ENCODE assay signal across 1 cellular context in the genomic region with DNA sequence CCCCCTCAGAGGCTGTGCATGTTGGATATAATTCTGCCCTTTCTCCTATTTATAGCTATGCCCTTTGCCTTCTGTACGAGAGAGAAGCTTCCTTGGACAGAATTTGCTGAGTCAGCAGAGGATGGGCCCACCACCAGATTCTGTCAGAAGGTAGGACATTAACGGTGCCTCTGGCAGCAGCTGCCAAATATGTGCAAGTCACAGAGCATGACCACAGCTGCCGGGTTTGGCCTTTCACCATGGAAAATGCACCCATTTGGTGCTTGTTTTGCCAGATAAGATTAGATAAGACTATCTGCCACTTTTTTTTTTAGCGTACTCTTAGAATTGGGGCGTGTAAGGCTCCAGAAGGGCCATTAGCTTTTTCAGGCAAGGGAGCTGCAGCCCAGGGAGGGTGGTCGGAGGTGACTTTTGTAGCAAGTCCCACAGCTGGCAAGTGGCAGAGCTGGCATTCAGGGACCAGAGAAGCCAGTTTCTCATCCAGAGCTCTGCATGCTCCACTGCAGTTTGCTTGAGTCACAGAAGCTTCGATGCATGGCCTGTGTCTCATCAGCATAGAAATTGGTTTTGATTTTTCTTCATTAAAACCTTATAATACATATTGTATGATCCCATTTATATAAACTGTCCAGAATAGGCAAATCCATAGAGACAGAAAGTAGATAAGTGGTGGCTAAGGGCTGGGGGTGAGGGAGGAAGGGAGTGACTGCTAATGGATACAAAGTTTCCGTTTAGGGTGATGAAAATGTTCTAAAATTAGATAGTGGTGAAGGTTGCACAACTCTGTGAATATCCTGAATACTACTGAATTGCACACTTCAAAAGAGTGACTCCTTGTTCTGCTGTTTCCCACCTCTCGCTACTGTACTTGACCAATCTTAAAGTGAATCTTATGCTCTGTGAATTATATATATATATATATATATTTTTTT.
TF ChIP-seq lines count a peak whose summit lies in the region.

No MANE protein-coding gene starts in this region.

TF ChIP-seq in K562, 482 proteins besides CTCF, POLR2A, EP300 and RAD21 (continued from another document and continues in another):
- TF ChIP-seq, protein P1, sequence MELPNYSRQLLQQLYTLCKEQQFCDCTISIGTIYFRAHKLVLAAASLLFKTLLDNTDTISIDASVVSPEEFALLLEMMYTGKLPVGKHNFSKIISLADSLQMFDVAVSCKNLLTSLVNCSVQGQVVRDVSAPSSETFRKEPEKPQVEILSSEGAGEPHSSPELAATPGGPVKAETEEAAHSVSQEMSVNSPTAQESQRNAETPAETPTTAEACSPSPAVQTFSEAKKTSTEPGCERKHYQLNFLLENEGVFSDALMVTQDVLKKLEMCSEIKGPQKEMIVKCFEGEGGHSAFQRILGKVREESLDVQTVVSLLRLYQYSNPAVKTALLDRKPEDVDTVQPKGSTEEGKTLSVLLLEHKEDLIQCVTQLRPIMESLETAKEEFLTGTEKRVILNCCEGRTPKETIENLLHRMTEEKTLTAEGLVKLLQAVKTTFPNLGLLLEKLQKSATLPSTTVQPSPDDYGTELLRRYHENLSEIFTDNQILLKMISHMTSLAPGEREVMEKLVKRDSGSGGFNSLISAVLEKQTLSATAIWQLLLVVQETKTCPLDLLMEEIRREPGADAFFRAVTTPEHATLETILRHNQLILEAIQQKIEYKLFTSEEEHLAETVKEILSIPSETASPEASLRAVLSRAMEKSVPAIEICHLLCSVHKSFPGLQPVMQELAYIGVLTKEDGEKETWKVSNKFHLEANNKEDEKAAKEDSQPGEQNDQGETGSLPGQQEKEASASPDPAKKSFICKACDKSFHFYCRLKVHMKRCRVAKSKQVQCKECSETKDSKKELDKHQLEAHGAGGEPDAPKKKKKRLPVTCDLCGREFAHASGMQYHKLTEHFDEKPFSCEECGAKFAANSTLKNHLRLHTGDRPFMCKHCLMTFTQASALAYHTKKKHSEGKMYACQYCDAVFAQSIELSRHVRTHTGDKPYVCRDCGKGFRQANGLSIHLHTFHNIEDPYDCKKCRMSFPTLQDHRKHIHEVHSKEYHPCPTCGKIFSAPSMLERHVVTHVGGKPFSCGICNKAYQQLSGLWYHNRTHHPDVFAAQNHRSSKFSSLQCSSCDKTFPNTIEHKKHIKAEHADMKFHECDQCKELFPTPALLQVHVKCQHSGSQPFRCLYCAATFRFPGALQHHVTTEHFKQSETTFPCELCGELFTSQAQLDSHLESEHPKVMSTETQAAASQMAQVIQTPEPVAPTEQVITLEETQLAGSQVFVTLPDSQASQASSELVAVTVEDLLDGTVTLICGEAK (IDR thresholded peaks at IDR 0.05) = no peak
- TF ChIP-seq, protein P1 (CRISPR knock-in tag; IDR thresholded peaks at IDR 0.05) = no peak
- TF ChIP-seq, protein P2, sequence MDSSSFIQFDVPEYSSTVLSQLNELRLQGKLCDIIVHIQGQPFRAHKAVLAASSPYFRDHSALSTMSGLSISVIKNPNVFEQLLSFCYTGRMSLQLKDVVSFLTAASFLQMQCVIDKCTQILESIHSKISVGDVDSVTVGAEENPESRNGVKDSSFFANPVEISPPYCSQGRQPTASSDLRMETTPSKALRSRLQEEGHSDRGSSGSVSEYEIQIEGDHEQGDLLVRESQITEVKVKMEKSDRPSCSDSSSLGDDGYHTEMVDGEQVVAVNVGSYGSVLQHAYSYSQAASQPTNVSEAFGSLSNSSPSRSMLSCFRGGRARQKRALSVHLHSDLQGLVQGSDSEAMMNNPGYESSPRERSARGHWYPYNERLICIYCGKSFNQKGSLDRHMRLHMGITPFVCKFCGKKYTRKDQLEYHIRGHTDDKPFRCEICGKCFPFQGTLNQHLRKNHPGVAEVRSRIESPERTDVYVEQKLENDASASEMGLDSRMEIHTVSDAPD (CRISPR knock-in tag; IDR thresholded peaks at IDR 0.05) = peak; percentile 99
- TF ChIP-seq CBFA2T2 (conservative IDR thresholded peaks at IDR 0.05) (peak; percentile 30; the same call in 1 of the 2 replicates), YBX1 (IDR thresholded peaks at IDR 0.05) (no peak), ZSCAN29 (IDR thresholded peaks at IDR 0.05) (no peak), ZC3H4 (CRISPR knock-in tag; IDR thresholded peaks at IDR 0.05; ENCODE audit: borderline replicate concordance) (no peak), ETV1 (tag; conservative IDR thresholded peaks at IDR 0.05; ENCODE audit: low read depth) (peak; percentile 66), MAFK (IDR thresholded peaks at IDR 0.05; ENCODE audit: low read length) (peak; percentile 100), RAD51 (IDR thresholded peaks at IDR 0.05; ENCODE audit: borderline replicate concordance, low read depth) (peak; percentile 67; the same call in 1 of the 2 replicates), LEF1 (IDR thresholded peaks at IDR 0.05) (peak; percentile 36; the same call in 1 of the 2 replicates), HNRNPL (IDR thresholded peaks at IDR 0.05; ENCODE audit: low read depth, low read length) (no peak), ZNF140 (CRISPR knock-in tag; IDR thresholded peaks at IDR 0.05) (no peak), CXXC5 (CRISPR knock-in tag; IDR thresholded peaks at IDR 0.05) (no peak), HDAC2 (IDR thresholded peaks at IDR 0.05) (no peak), MEF2D (tag; conservative IDR thresholded peaks at IDR 0.05; ENCODE audit: low read depth) (peak; percentile 94), RNF2 (IDR thresholded peaks at IDR 0.05) (peak; percentile 31; the same call in 1 of the 2 replicates), MEF2A (IDR thresholded peaks at IDR 0.05; ENCODE audit: control insufficient read depth, low read depth, low read length) (peak; percentile 83), BACH1 (tag; IDR thresholded peaks at IDR 0.05) (peak; percentile 90), ZNF316 (IDR thresholded peaks at IDR 0.05) (peak; percentile 99), CBFA2T3 (IDR thresholded peaks at IDR 0.05) (peak; percentile 52), HDAC1 (IDR thresholded peaks at IDR 0.05) (peak in 1 of 2 experiments; percentile 21; a peak in 1 of 4 replicates), ARID1B (IDR thresholded peaks at IDR 0.05) (peak; percentile 42), SMARCA4 (IDR thresholded peaks at IDR 0.05) (0 out of 2 replicates have a peak, but pooled peaks have one; percentile 14), NR3C1 (CRISPR knock-in tag; IDR thresholded peaks at IDR 0.05) (no peak), HLTF (IDR thresholded peaks at IDR 0.05) (no peak), DPF2 (IDR thresholded peaks at IDR 0.05) (peak; percentile 53; the same call in 1 of the 2 replicates), NFE2L1 (tag; IDR thresholded peaks at IDR 0.05; ENCODE audit: borderline replicate concordance, low read depth) (peak; percentile 53; the same call in 1 of the 2 replicates), TAF15 (IDR thresholded peaks at IDR 0.05; ENCODE audit: low read depth, low read length) (no peak), CHCHD3 (CRISPR knock-in tag; IDR thresholded peaks at IDR 0.05) (no peak), MAZ (CRISPR knock-in tag; conservative IDR thresholded peaks at IDR 0.05 in 1 of 2, IDR thresholded peaks at IDR 0.05 in 1 of 2) (no peak; a peak in 1 of 4 replicates), MAFG (tag; conservative IDR thresholded peaks at IDR 0.05) (peak; percentile 99), NFE2 (IDR thresholded peaks at IDR 0.05; ENCODE audit: low read depth) (peak; percentile 90), CBX5 (IDR thresholded peaks at IDR 0.05; ENCODE audit: borderline replicate concordance, low read depth) (no peak), CEBPB (tag; IDR thresholded peaks at IDR 0.05) (peak; percentile 93), MTA3 (IDR thresholded peaks at IDR 0.05; ENCODE audit: borderline replicate concordance) (no peak)
- TF ChIP-seq, protein P3, sequence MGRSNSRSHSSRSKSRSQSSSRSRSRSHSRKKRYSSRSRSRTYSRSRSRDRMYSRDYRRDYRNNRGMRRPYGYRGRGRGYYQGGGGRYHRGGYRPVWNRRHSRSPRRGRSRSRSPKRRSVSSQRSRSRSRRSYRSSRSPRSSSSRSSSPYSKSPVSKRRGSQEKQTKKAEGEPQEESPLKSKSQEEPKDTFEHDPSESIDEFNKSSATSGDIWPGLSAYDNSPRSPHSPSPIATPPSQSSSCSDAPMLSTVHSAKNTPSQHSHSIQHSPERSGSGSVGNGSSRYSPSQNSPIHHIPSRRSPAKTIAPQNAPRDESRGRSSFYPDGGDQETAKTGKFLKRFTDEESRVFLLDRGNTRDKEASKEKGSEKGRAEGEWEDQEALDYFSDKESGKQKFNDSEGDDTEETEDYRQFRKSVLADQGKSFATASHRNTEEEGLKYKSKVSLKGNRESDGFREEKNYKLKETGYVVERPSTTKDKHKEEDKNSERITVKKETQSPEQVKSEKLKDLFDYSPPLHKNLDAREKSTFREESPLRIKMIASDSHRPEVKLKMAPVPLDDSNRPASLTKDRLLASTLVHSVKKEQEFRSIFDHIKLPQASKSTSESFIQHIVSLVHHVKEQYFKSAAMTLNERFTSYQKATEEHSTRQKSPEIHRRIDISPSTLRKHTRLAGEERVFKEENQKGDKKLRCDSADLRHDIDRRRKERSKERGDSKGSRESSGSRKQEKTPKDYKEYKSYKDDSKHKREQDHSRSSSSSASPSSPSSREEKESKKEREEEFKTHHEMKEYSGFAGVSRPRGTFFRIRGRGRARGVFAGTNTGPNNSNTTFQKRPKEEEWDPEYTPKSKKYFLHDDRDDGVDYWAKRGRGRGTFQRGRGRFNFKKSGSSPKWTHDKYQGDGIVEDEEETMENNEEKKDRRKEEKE (IDR thresholded peaks at IDR 0.05; ENCODE audit: borderline replicate concordance in 1 of 2, control insufficient read depth in 1 of 2, low read depth in 2 of 2, low read length in 1 of 2) = no peak
- TF ChIP-seq, protein P4, sequence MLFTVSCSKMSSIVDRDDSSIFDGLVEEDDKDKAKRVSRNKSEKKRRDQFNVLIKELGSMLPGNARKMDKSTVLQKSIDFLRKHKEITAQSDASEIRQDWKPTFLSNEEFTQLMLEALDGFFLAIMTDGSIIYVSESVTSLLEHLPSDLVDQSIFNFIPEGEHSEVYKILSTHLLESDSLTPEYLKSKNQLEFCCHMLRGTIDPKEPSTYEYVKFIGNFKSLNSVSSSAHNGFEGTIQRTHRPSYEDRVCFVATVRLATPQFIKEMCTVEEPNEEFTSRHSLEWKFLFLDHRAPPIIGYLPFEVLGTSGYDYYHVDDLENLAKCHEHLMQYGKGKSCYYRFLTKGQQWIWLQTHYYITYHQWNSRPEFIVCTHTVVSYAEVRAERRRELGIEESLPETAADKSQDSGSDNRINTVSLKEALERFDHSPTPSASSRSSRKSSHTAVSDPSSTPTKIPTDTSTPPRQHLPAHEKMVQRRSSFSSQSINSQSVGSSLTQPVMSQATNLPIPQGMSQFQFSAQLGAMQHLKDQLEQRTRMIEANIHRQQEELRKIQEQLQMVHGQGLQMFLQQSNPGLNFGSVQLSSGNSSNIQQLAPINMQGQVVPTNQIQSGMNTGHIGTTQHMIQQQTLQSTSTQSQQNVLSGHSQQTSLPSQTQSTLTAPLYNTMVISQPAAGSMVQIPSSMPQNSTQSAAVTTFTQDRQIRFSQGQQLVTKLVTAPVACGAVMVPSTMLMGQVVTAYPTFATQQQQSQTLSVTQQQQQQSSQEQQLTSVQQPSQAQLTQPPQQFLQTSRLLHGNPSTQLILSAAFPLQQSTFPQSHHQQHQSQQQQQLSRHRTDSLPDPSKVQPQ (CRISPR knock-in tag; IDR thresholded peaks at IDR 0.05; ENCODE audit: borderline replicate concordance) = no peak
- TF ChIP-seq, protein P5, sequence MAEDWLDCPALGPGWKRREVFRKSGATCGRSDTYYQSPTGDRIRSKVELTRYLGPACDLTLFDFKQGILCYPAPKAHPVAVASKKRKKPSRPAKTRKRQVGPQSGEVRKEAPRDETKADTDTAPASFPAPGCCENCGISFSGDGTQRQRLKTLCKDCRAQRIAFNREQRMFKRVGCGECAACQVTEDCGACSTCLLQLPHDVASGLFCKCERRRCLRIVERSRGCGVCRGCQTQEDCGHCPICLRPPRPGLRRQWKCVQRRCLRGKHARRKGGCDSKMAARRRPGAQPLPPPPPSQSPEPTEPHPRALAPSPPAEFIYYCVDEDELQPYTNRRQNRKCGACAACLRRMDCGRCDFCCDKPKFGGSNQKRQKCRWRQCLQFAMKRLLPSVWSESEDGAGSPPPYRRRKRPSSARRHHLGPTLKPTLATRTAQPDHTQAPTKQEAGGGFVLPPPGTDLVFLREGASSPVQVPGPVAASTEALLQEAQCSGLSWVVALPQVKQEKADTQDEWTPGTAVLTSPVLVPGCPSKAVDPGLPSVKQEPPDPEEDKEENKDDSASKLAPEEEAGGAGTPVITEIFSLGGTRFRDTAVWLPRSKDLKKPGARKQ (CRISPR knock-in tag; IDR thresholded peaks at IDR 0.05) = no peak
- TF ChIP-seq, protein P6, sequence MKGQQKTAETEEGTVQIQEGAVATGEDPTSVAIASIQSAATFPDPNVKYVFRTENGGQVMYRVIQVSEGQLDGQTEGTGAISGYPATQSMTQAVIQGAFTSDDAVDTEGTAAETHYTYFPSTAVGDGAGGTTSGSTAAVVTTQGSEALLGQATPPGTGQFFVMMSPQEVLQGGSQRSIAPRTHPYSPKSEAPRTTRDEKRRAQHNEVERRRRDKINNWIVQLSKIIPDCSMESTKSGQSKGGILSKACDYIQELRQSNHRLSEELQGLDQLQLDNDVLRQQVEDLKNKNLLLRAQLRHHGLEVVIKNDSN (CRISPR knock-in tag; IDR thresholded peaks at IDR 0.05) = no peak
